ENCODE assay signal across 25 cellular contexts in genomic region chr1:7508830-7509508, GRCh38.
DNase-seq lines count a peak whose midpoint lies in the region; ATAC-seq, FAIRE-seq and TF ChIP-seq lines count a peak whose summit lies in the region.
"Had no signal": no experiment of that assay in that cellular context is flagged by ENCODE, and none has a peak within 500 bp of the region (broad histone marks: within the 10 kb centered on the region; RNA-seq: fewer than 3 reads in every experiment).

No MANE protein-coding gene starts in this region.

- peak; percentile 60 for FAIRE-seq in bronchial epithelial cell (lab: Jason Lieb, UNC)

- H3K27ac ChIP-seq in SK-N-SH (ENCODE audit: low read depth in 2 of 2, low read length in 1 of 2): peak overlapping the region in 1 of 2 experiments; percentile 82; a peak in 2 of 4 replicates
- H3K27ac ChIP-seq in rectal smooth muscle tissue (ENCODE audit: low read depth, low read length): peak overlapping the region; percentile 56
- H3K27ac ChIP-seq in MM.1S (ENCODE audit: low read length): no peak overlapping the region
- H3K27ac ChIP-seq in right lobe of liver: no peak overlapping the region
- H3K27ac ChIP-seq: 22Rv1, GM23248, RWPE1, SK-N-MC had no signal

- H3K9ac ChIP-seq in SK-N-SH (no peak overlapping the region), rectal smooth muscle tissue (ENCODE audit: low read length) (no peak overlapping the region), MM.1S (ENCODE audit: low read length) (no peak overlapping the region)
- H3K9ac ChIP-seq: GM23248 had no signal

- H3K9me2 ChIP-seq in SK-N-SH (no peaks in the 10 kb centered on the region), MM.1S (replicated peaks; ENCODE audit: insufficient read depth, low read length) (no peaks in the 10 kb centered on the region)

- H3K27me3 ChIP-seq in SK-N-SH (ENCODE audit: insufficient read depth): no peaks in the 10 kb centered on the region
- H3K27me3 ChIP-seq in bronchial epithelial cell (ENCODE audit: control insufficient read depth, insufficient read depth, low read length): no peaks in the 10 kb centered on the region
- no peaks in the 10 kb centered on the region for H3K27me3 ChIP-seq in rectal smooth muscle tissue (ENCODE audit: control insufficient read depth, insufficient read depth, low read length)
- H3K27me3 ChIP-seq in MM.1S (replicated peaks; ENCODE audit: insufficient read depth, low read length): peaks cover 81% of the 10 kb centered on the region
- H3K27me3 ChIP-seq in right lobe of liver: no peaks in the 10 kb centered on the region
- H3K27me3 ChIP-seq: BE2C had no signal

- TF ChIP-seq CTCF in SK-N-SH (IDR thresholded peaks at IDR 0.05): no peak
- TF ChIP-seq CTCF in bronchial epithelial cell (IDR thresholded peaks at IDR 0.05; ENCODE audit: insufficient read depth, low read length, severe bottlenecking): no peak
- TF ChIP-seq CTCF in nephron (IDR thresholded peaks at IDR 0.05; ENCODE audit: unreplicated experiment in 3 of 3): no peak
- TF ChIP-seq CTCF in MM.1S (IDR thresholded peaks at IDR 0.05; ENCODE audit: low read length): no peak
- no peak for TF ChIP-seq CTCF in right lobe of liver (IDR thresholded peaks at IDR 0.05)

- H3K4me3 Mint-ChIP-seq in nephron: peak overlapping the region in 1 of 3 experiments; percentile 14
- H3K4me3 Mint-ChIP-seq: CD4-positive, CD25-positive, alpha-beta regulatory T cell; H9 had no signal

- no peak overlapping the region for H3K4me3 ChIP-seq in SK-N-SH (ENCODE audit: low read depth in 2 of 2, low read length in 1 of 2)
- no peak overlapping the region for H3K4me3 ChIP-seq in bronchial epithelial cell (ENCODE audit: low read depth, low read length)
- H3K4me3 ChIP-seq in rectal smooth muscle tissue (ENCODE audit: low read length): no peak overlapping the region
- no peak overlapping the region for H3K4me3 ChIP-seq in MM.1S (ENCODE audit: low read length)
- no peak overlapping the region for H3K4me3 ChIP-seq in right lobe of liver
- H3K4me3 ChIP-seq: GM23248, SK-N-MC had no signal

- POLR2A ChIA-PET in SK-N-SH (lab: Yijun Ruan, JAX): no interaction called here

- peaks cover 20% of the 10 kb centered on the region for H3K27me3 Mint-ChIP-seq in nephron (ENCODE audit: low read depth)

- 62% methylated on average over 11 of the region's 11 CpGs for WGBS in SK-N-SH (ENCODE audit: low lambda C conversion rate)
- WGBS in right lobe of liver (ENCODE audit: insufficient coverage, low coverage, low lambda C conversion rate, missing lambda C conversion rate): 71% methylated on average over 9 of the region's 11 CpGs

- peaks cover 15% of the 10 kb centered on the region for H3K4me1 Mint-ChIP-seq in nephron
- H3K4me1 Mint-ChIP-seq: CD4-positive, CD25-positive, alpha-beta regulatory T cell had no signal

- TF ChIP-seq EP300 in SK-N-SH (IDR thresholded peaks at IDR 0.05; ENCODE audit: borderline replicate concordance in 1 of 2, low read depth in 1 of 2, low read length in 1 of 2): 0 out of 4 replicates have a peak, but pooled peaks of 1 of the 2 experiments have one; percentile 4

- TF ChIP-seq POLR2A in right lobe of liver (IDR thresholded peaks at IDR 0.05): no peak

- intact Hi-C loops in right lobe of liver (cut with DNase I): no loop called here

- ATAC-seq in SK-N-SH treated with all-trans-retinoic acid at 6 μM for 48 hours (no peak), right lobe of liver (no peak)
- ATAC-seq: Panc1 had no signal

- TF ChIP-seq RAD21 in SK-N-SH (IDR thresholded peaks at IDR 0.05; ENCODE audit: low read length): no peak

- H3K4me1 ChIP-seq in SK-N-SH (ENCODE audit: control insufficient read depth in 1 of 2, insufficient read depth in 2 of 2, low read depth in 1 of 2, low read length in 1 of 2) (peaks cover 0 to 68% of the 10 kb centered on the region in 2 experiments; a peak in 1 of 4 replicates), rectal smooth muscle tissue (ENCODE audit: control insufficient read depth, insufficient read depth, low read length) (peaks cover 10% of the 10 kb centered on the region), MM.1S (ENCODE audit: low read length) (no peaks in the 10 kb centered on the region), right lobe of liver (no peaks in the 10 kb centered on the region)

- peak overlapping the region in 2 of 3 experiments; percentile 66 to 73 for H3K27ac Mint-ChIP-seq in nephron
- H3K27ac Mint-ChIP-seq: CD4-positive, CD25-positive, alpha-beta regulatory T cell had no signal

- no peaks in the 10 kb centered on the region for H3K9me3 Mint-ChIP-seq in nephron
- H3K9me3 Mint-ChIP-seq: H9 had no signal

- H3F3A ChIP-seq in SK-N-SH (replicated peaks; ENCODE audit: insufficient read depth): no peaks in the 10 kb centered on the region
- no peaks in the 10 kb centered on the region for H3F3A ChIP-seq in MM.1S (ENCODE audit: insufficient read depth, low read length)

- H4K20me1 ChIP-seq in SK-N-SH (ENCODE audit: insufficient read depth) (no peaks in the 10 kb centered on the region), MM.1S (ENCODE audit: insufficient read depth, low read length) (no peaks in the 10 kb centered on the region)

- peak; percentile 68 for DNase-seq in SK-N-SH
- DNase-seq in bronchial epithelial cell (ENCODE audit: low read depth): no peak
- no peak for DNase-seq in MM.1S
- DNase-seq in NCI-H1694 (lab: John Stamatoyannopoulos, UW): no peak
- no peak for DNase-seq in right lobe of liver
- DNase-seq: ACHN; BE2C; CD4-positive, CD25-positive, alpha-beta regulatory T cell; DMS153; GM23248; H9; KBM-7; NCI-H1105 treated with DMSO at 0.1 percent for 48 hours; NCI-H2029; NCI-H446 treated with DMSO at 0.1 percent for 48 hours; NCI-H526; NCI-H82; SIG-M5 had no signal

- H3K36me3 Mint-ChIP-seq in nephron (ENCODE audit: low read depth): no peaks in the 10 kb centered on the region
- H3K36me3 Mint-ChIP-seq: CD4-positive, CD25-positive, alpha-beta regulatory T cell had no signal

- H3K9me3 ChIP-seq in SK-N-SH (no peaks in the 10 kb centered on the region), MM.1S (replicated peaks; ENCODE audit: insufficient read depth, low read length) (no peaks in the 10 kb centered on the region), right lobe of liver (no peaks in the 10 kb centered on the region)
- H3K9me3 ChIP-seq: BE2C had no signal

- no peaks in the 10 kb centered on the region for H3K36me3 ChIP-seq in SK-N-SH (replicated peaks in 1 of 2; ENCODE audit: control insufficient read depth in 1 of 2, insufficient read depth in 2 of 2, low read length in 1 of 2)
- H3K36me3 ChIP-seq in bronchial epithelial cell (ENCODE audit: control insufficient read depth, insufficient read depth, low read length): no peaks in the 10 kb centered on the region
- no peaks in the 10 kb centered on the region for H3K36me3 ChIP-seq in rectal smooth muscle tissue (ENCODE audit: control insufficient read depth, insufficient read depth, low read length)
- H3K36me3 ChIP-seq in MM.1S (replicated peaks; ENCODE audit: insufficient read depth, low read length): no peaks in the 10 kb centered on the region
- no peaks in the 10 kb centered on the region for H3K36me3 ChIP-seq in right lobe of liver
- H3K36me3 ChIP-seq: BE2C had no signal

- CTCF ChIA-PET in SK-N-SH (lab: Yijun Ruan, JAX): interaction anchor here (0.7 to 1.6 kb wide), 3 partner anchors 7 to 38 kb away, joined by 3 to 7 read pairs (median 4); no protein-coding TSS in a partner anchor

- H3K79me2 ChIP-seq in SK-N-SH (ENCODE audit: insufficient read depth): no peaks in the 10 kb centered on the region
- no peaks in the 10 kb centered on the region for H3K79me2 ChIP-seq in MM.1S (ENCODE audit: low read length)

- H3K4me2 ChIP-seq in SK-N-SH: no peak overlapping the region
- no peak overlapping the region for H3K4me2 ChIP-seq in MM.1S (ENCODE audit: low read depth, low read length)

- H2AFZ ChIP-seq in SK-N-SH (ENCODE audit: low read depth): no peak overlapping the region
- no peak overlapping the region for H2AFZ ChIP-seq in MM.1S (ENCODE audit: low read length)
- H2AFZ ChIP-seq: GM23248 had no signal

TF ChIP-seq in SK-N-SH, 30 proteins besides CTCF, POLR2A, EP300 and RAD21:
- TF ChIP-seq GATA2 (CRISPR knock-in tag; IDR thresholded peaks at IDR 0.05) (0 out of 2 replicates have a peak, but pooled peaks have one; percentile 29), NRF1 (IDR thresholded peaks at IDR 0.05; ENCODE audit: low read depth, low read length) (no peak)

TF ChIP-seq in SK-N-SH treated with all-trans-retinoic acid at 6 μM for 48 hours, 23 proteins besides CTCF, POLR2A, EP300 and RAD21 (continues in another document):
- TF ChIP-seq TSHZ2 (CRISPR knock-in tag; IDR thresholded peaks at IDR 0.05): no peak
- TF ChIP-seq GLIS3 (CRISPR knock-in tag; IDR thresholded peaks at IDR 0.05): no peak
- TF ChIP-seq CSDC2 (CRISPR knock-in tag; IDR thresholded peaks at IDR 0.05): no peak
- no peak for TF ChIP-seq OSR1 (CRISPR knock-in tag; IDR thresholded peaks at IDR 0.05)
